Comparison of ENCODE assay signal across 1 cellular context in genomic region chr9:96453625-96454024, GRCh38.
TF ChIP-seq lines count a peak whose summit lies in the region.

No MANE protein-coding gene starts in this region.

TF ChIP-seq in IMR-90, 13 proteins besides CTCF, POLR2A, EP300 and RAD21:
- peak; percentile 26; the same call in 1 of the 2 replicates for TF ChIP-seq MAFK (IDR thresholded peaks at IDR 0.05; ENCODE audit: low read depth, low read length)
- no peak for TF ChIP-seq CEBPB (IDR thresholded peaks at IDR 0.05; ENCODE audit: low read depth, low read length)
- TF ChIP-seq BHLHE40 (IDR thresholded peaks at IDR 0.05; ENCODE audit: low read depth, low read length): no peak
- TF ChIP-seq, protein P1, sequence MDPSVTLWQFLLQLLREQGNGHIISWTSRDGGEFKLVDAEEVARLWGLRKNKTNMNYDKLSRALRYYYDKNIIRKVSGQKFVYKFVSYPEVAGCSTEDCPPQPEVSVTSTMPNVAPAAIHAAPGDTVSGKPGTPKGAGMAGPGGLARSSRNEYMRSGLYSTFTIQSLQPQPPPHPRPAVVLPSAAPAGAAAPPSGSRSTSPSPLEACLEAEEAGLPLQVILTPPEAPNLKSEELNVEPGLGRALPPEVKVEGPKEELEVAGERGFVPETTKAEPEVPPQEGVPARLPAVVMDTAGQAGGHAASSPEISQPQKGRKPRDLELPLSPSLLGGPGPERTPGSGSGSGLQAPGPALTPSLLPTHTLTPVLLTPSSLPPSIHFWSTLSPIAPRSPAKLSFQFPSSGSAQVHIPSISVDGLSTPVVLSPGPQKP (IDR thresholded peaks at IDR 0.05; ENCODE audit: borderline replicate concordance, low read depth, low read length): no peak
- TF ChIP-seq SMC3 (IDR thresholded peaks at IDR 0.05; ENCODE audit: low read depth, low read length): 0 out of 2 replicates have a peak, but pooled peaks have one; percentile 32
- TF ChIP-seq MAZ (IDR thresholded peaks at IDR 0.05; ENCODE audit: borderline replicate concordance, low read depth, low read length): no peak
- no peak for TF ChIP-seq NFE2L2 (IDR thresholded peaks at IDR 0.05; ENCODE audit: low read depth, low read length)
- TF ChIP-seq RFX5 (IDR thresholded peaks at IDR 0.05; ENCODE audit: low read depth, low read length): no peak
- no peak for TF ChIP-seq MXI1 (IDR thresholded peaks at IDR 0.05; ENCODE audit: borderline replicate concordance, low read depth, low read length)
- TF ChIP-seq CHD1 (IDR thresholded peaks at IDR 0.05; ENCODE audit: low read depth, low read length): no peak
- no peak for TF ChIP-seq USF2 (IDR thresholded peaks at IDR 0.05; ENCODE audit: low read depth, low read length)
- no peak for TF ChIP-seq FOS (IDR thresholded peaks at IDR 0.05; ENCODE audit: low read depth, low read length)
